ENCODE assay signal across 8 cellular contexts in the genomic region with DNA sequence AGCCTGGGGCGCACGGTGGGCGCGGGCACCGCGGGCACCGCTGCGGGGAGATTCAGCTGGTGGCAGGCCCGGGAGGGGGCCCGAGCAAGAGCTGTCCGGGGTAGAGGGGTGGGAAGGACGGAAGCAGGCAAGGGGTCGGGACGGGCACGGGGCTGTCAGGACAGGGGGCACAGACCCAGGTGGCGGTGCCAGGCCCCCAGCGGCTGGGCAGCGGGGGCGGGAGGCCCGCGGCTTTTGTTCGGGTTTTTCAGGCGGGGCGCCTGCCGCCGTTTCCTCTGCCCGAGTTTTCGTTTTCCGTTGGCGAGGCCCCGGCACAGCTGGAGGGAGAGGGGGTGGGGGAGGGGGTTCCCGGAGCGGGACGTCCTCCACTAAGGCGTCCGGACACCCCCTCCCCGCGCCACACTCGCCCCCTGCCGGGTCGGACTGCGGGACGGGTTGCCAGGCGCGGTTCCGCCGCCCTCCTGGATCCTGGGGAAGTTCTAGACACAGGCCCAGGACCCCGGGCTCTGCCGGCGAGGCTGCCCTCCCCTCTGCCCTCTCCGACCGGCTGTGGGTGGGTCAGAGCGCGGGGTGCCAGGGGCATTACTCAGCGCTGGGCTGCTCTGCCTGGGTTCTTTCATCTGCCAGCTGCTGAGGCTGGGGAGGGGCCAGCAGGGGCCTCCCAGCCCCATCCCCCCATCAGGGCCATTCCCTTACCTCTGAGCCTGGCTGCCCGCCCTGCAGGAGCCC. TPM values are rescaled to one million over a fixed set of nuclear protein-coding genes. Genes with fewer than 3 reads are reported as not detected.
DNase-seq lines count a peak whose midpoint lies in the region; ATAC-seq and TF ChIP-seq lines count a peak whose summit lies in the region.

No MANE protein-coding gene starts in this region.

- H3K27me3 Mint-ChIP-seq in activated naive CD4-positive, alpha-beta T cell treated with anti-CD3 and anti-CD28 coated beads, Interleukin-2, amount 10 ng/mL, durations not matched to agents 7 days and 5 days, result peaks cover 81% of the 10 kb centered on the region

- no peak overlapping the region for H3K4me3 Mint-ChIP-seq in activated naive CD4-positive, alpha-beta T cell treated with anti-CD3 and anti-CD28 coated beads, Interleukin-2, amount 10 ng/mL, durations not matched to agents 7 days and 5 days

- no peaks in the 10 kb centered on the region for H3K27me3 ChIP-seq in cardiac muscle cell
- peaks cover 54% of the 10 kb centered on the region for H3K27me3 ChIP-seq in neutrophil

- TF ChIP-seq CTCF in cardiac muscle cell (IDR thresholded peaks at IDR 0.05; ENCODE audit: low read depth, low read length) (no peak), neutrophil (IDR thresholded peaks at IDR 0.05) (no peak)

- ATAC-seq in HG03378 (IDR thresholded peaks at IDR 0.05; ENCODE audit: unreplicated experiment) (no peak), GM18907 (IDR thresholded peaks at IDR 0.05; ENCODE audit: unreplicated experiment) (no peak)

- H3K27ac Mint-ChIP-seq in activated naive CD4-positive, alpha-beta T cell treated with anti-CD3 and anti-CD28 coated beads, Interleukin-2, amount 10 ng/mL, durations not matched to agents 7 days and 5 days, result no peak overlapping the region

- no peaks in the 10 kb centered on the region for H3K36me3 Mint-ChIP-seq in activated naive CD4-positive, alpha-beta T cell treated with anti-CD3 and anti-CD28 coated beads, Interleukin-2, amount 10 ng/mL, durations not matched to agents 7 days and 5 days

- H3K27ac ChIP-seq in cardiac muscle cell, result peak overlapping the region; percentile 34
- H3K27ac ChIP-seq in neutrophil, result no peak overlapping the region

- DNase-seq in A172 (ENCODE audit: low spot score), result peak; percentile 81
- DNase-seq in HCEC 1CT, result peak; percentile 58
- DNase-seq in activated naive CD4-positive, alpha-beta T cell treated with anti-CD3 and anti-CD28 coated beads, Interleukin-2, amount 10 ng/mL, durations not matched to agents 7 days and 5 days, result peak; percentile 38
- DNase-seq in cardiac muscle cell (ENCODE audit: low read depth in 1 of 2, low spot score in 1 of 2), result peak in 1 of 2 donors; percentile 55
- no peak for DNase-seq in NCI-H524 treated with DMSO at 0.1 percent for 48 hours (lab: John Stamatoyannopoulos, UW)

- H3K36me3 ChIP-seq in cardiac muscle cell (no peaks in the 10 kb centered on the region), neutrophil (no peaks in the 10 kb centered on the region)

- H3K4me1 Mint-ChIP-seq in activated naive CD4-positive, alpha-beta T cell treated with anti-CD3 and anti-CD28 coated beads, Interleukin-2, amount 10 ng/mL, durations not matched to agents 7 days and 5 days, result peaks cover 7% of the 10 kb centered on the region

- H3K9me3 ChIP-seq in cardiac muscle cell (ENCODE audit: low read depth) (no peaks in the 10 kb centered on the region), neutrophil (no peaks in the 10 kb centered on the region)

- CTCF ChIA-PET in activated naive CD4-positive, alpha-beta T cell treated with anti-CD3 and anti-CD28 coated beads, Interleukin-2, amount 10 ng/mL, durations not matched to agents 7 days and 5 days (lab: Charles Lee), result interaction anchor here (0.6 to 2.9 kb wide), 2 partner anchors 11 to 15 kb away, joined by 3 to 11 read pairs; no protein-coding TSS in a partner anchor

- H3K9me3 Mint-ChIP-seq in activated naive CD4-positive, alpha-beta T cell treated with anti-CD3 and anti-CD28 coated beads, Interleukin-2, amount 10 ng/mL, durations not matched to agents 7 days and 5 days, result no peaks in the 10 kb centered on the region

- H3K4me3 ChIP-seq in cardiac muscle cell (peak overlapping the region; percentile 43), neutrophil (ENCODE audit: low read depth in 1 of 2, low read length in 1 of 2) (peak overlapping the region; percentile 58 to 71)

- H3K4me1 ChIP-seq in cardiac muscle cell (ENCODE audit: low read depth) (peaks cover 11% of the 10 kb centered on the region), neutrophil (ENCODE audit: control insufficient read depth in 1 of 2, insufficient read depth in 1 of 2, low read depth in 1 of 2, low read length in 1 of 2) (peaks cover 17 to 23% of the 10 kb centered on the region in 2 experiments)

RNA-seq across cellular contexts. Expression of gene ARHGAP23, which starts 0.5 kb away (rescaled TPM):
- 48.9 and 68.6 TPM in 2 replicates for total RNA-seq in A172 (2014; rRNA removed; shearing (Covaris generic))
- total RNA-seq in cardiac muscle cell, result 9.0 and 13.2 TPM in 2 replicates
- 6.8 and 7.6 TPM in 2 replicates for polyA plus RNA-seq in cardiac muscle cell
